ENCODE assay signal across 1 cellular context in genomic region chr4:180710643-180711337, GRCh38.
TF ChIP-seq lines count a peak whose summit lies in the region.

No MANE protein-coding gene starts in this region.

TF ChIP-seq in IMR-90, 13 proteins besides CTCF, POLR2A, EP300 and RAD21 (continued from another document):
- TF ChIP-seq, protein P1, sequence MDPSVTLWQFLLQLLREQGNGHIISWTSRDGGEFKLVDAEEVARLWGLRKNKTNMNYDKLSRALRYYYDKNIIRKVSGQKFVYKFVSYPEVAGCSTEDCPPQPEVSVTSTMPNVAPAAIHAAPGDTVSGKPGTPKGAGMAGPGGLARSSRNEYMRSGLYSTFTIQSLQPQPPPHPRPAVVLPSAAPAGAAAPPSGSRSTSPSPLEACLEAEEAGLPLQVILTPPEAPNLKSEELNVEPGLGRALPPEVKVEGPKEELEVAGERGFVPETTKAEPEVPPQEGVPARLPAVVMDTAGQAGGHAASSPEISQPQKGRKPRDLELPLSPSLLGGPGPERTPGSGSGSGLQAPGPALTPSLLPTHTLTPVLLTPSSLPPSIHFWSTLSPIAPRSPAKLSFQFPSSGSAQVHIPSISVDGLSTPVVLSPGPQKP (IDR thresholded peaks at IDR 0.05; ENCODE audit: borderline replicate concordance, low read depth, low read length) = no peak
